ENCODE assay signal across 14 cellular contexts in genomic region chr7:137954614-137955013, GRCh38. TPM values are rescaled to one million over a fixed set of nuclear protein-coding genes. Genes with fewer than 3 reads are reported as not detected.
DNase-seq lines count a peak whose midpoint lies in the region; ATAC-seq and TF ChIP-seq lines count a peak whose summit lies in the region.
"Had no signal": no experiment of that assay in that cellular context is flagged by ENCODE, and none has a peak within 500 bp of the region (broad histone marks: within the 10 kb centered on the region; RNA-seq: fewer than 3 reads in every experiment).

No MANE protein-coding gene starts in this region.

- H3K79me2 ChIP-seq in PC-9 (ENCODE audit: low read depth), result peaks cover 79% of the 10 kb centered on the region

- H3K9me2 ChIP-seq in PC-9 (ENCODE audit: insufficient read depth), result no peaks in the 10 kb centered on the region

- intact Hi-C loops in PC-9 (cut with micrococcal nuclease; ENCODE audit: unreplicated experiment), result loop anchor here (1.0 kb wide), 3 partner anchors 9 to 48 kb away; partner anchors contain the start of gene CREB3L2
- intact Hi-C loops in CD4-positive, alpha-beta T cell (cut with DNase I, micrococcal nuclease), result no loop called here

- no peaks in the 10 kb centered on the region for H3K9me3 ChIP-seq in PC-9 (ENCODE audit: insufficient read depth, low read depth)
- H3K9me3 ChIP-seq in esophagus (ENCODE audit: control insufficient read depth in 2 of 2, insufficient read depth in 1 of 2, low read depth in 1 of 2, low read length in 1 of 2), result no peaks in the 10 kb centered on the region
- H3K9me3 ChIP-seq in CD4-positive, alpha-beta T cell (ENCODE audit: control insufficient read depth, low read length), result no peaks in the 10 kb centered on the region
- H3K9me3 ChIP-seq: BLaER1 treated with 17β-estradiol and CSF1 and Interleukin-3, amounts not matched to agents 10 nM and 100 nM; ovary had no signal

- TF ChIP-seq CTCF in C4-2B (conservative IDR thresholded peaks at IDR 0.05) (no peak), PC-9 (conservative IDR thresholded peaks at IDR 0.05) (no peak), progenitor cell of endocrine pancreas (IDR thresholded peaks at IDR 0.05; ENCODE audit: unreplicated experiment) (no peak)
- TF ChIP-seq CTCF in CD4-positive, alpha-beta T cell (IDR thresholded peaks at IDR 0.05), result no peak

- DNase-seq in PC-9 (peak in 1 of 2 experiments; percentile 51), progenitor cell of endocrine pancreas (ENCODE audit: low spot score, unreplicated experiment) (no peak), Ammon's horn (ENCODE audit: low spot score) (no peak)
- DNase-seq in activated CD4-positive, alpha-beta T cell treated with anti-CD3 and anti-CD28 coated beads for 1 hour, result no peak
- DNase-seq in CD4-positive, alpha-beta T cell, result no peak
- DNase-seq: activated CD4-positive, alpha-beta T cell treated with anti-CD3 and anti-CD28 coated beads, Interleukin-2, amount 50 U/mL, for 4 hours; activated naive CD4-positive, alpha-beta T cell; NCI-H1694 treated with DMSO at 0.1 percent for 48 hours; NCI-H774; ovary had no signal

- peak overlapping the region; percentile 21; the same call in 1 of the 2 replicates for H3K4me3 ChIP-seq in PC-9
- H3K4me3 ChIP-seq in esophagus (ENCODE audit: low read depth in 1 of 2, low read length in 2 of 2), result no peak overlapping the region
- H3K4me3 ChIP-seq: BLaER1 treated with 17β-estradiol and CSF1 and Interleukin-3, amounts not matched to agents 10 nM and 100 nM; ovary had no signal

- no peaks in the 10 kb centered on the region for H3K9me3 Mint-ChIP-seq in progenitor cell of endocrine pancreas (ENCODE audit: low read depth)
- no peaks in the 10 kb centered on the region for H3K9me3 Mint-ChIP-seq in CD4-positive, alpha-beta T cell

- no peaks in the 10 kb centered on the region for H4K20me1 ChIP-seq in PC-9 (ENCODE audit: insufficient read depth)

- CTCF ChIA-PET in PC-9 (lab: Charles Lee), result no interaction called here
- CTCF ChIA-PET in CD4-positive, alpha-beta T cell (lab: Charles Lee), result no interaction called here

- BruUV-seq in PC-9 (replicated peaks; lab: Mats Ljungman, UMichigan), result no TSS peak

- H3K4me2 ChIP-seq in PC-9, result peak overlapping the region; percentile 73

- H3K4me1 ChIP-seq in PC-9 (replicated peaks; ENCODE audit: insufficient read depth), result peaks cover 83% of the 10 kb centered on the region
- H3K4me1 ChIP-seq in esophagus (ENCODE audit: control insufficient read depth in 2 of 2, insufficient read depth in 2 of 2, low read length in 1 of 2), result peaks cover 2 to 3% of the 10 kb centered on the region in 2 donors

- POLR2A ChIA-PET in PC-9 (lab: Charles Lee; ENCODE audit: unreplicated experiment), result interaction anchor here (0.6 to 0.7 kb wide), 2 partner anchors 24 kb away, joined by 3 to 8 read pairs; no protein-coding TSS in a partner anchor
- POLR2A ChIA-PET in CD4-positive, alpha-beta T cell (lab: Charles Lee), result no interaction called here

- H3K4me1 Mint-ChIP-seq in progenitor cell of endocrine pancreas (ENCODE audit: low read depth), result peaks cover 69% of the 10 kb centered on the region
- H3K4me1 Mint-ChIP-seq in CD4-positive, alpha-beta T cell (ENCODE audit: low read depth), result peaks cover 19% of the 10 kb centered on the region

- peaks cover 53% of the 10 kb centered on the region for H3F3A ChIP-seq in PC-9 (ENCODE audit: insufficient read depth, low read depth)

- H2AFZ ChIP-seq in PC-9, result no peak overlapping the region

- no peaks in the 10 kb centered on the region for H3K27me3 Mint-ChIP-seq in progenitor cell of endocrine pancreas
- no peaks in the 10 kb centered on the region for H3K27me3 Mint-ChIP-seq in CD4-positive, alpha-beta T cell

- H3K36me3 ChIP-seq in PC-9 (ENCODE audit: low read depth) (no peaks in the 10 kb centered on the region; the same call in 1 of the 2 replicates), esophagus (ENCODE audit: control insufficient read depth in 2 of 2, insufficient read depth in 2 of 2, low read length in 1 of 2) (no peaks in the 10 kb centered on the region)
- H3K36me3 ChIP-seq: ovary had no signal

- H3K27ac Mint-ChIP-seq in progenitor cell of endocrine pancreas, result peak overlapping the region; percentile 92
- H3K27ac Mint-ChIP-seq in CD4-positive, alpha-beta T cell, result no peak overlapping the region

- WGBS in esophagus, 2 donors, result 52 to 59% methylated on average over 2 of the region's 2 CpGs

- no peak for ATAC-seq in GM21825 (IDR thresholded peaks at IDR 0.05; ENCODE audit: unreplicated experiment)
- ATAC-seq in CD4-positive, alpha-beta T cell (ENCODE audit: poor library complexity), result no peak

- H3K4me3 Mint-ChIP-seq in progenitor cell of endocrine pancreas (ENCODE audit: low read depth), result no peak overlapping the region
- H3K4me3 Mint-ChIP-seq in CD4-positive, alpha-beta T cell, result no peak overlapping the region

- peaks cover 12% of the 10 kb centered on the region for H3K36me3 Mint-ChIP-seq in progenitor cell of endocrine pancreas (ENCODE audit: insufficient read depth)
- H3K36me3 Mint-ChIP-seq in CD4-positive, alpha-beta T cell (ENCODE audit: low read depth), result no peaks in the 10 kb centered on the region

- H3K27ac ChIP-seq in C4-2B, result peak overlapping the region; percentile 60; the same call in 1 of the 2 replicates
- peak overlapping the region; percentile 90 for H3K27ac ChIP-seq in PC-9
- H3K27ac ChIP-seq in esophagus (ENCODE audit: low read depth in 2 of 2, low read length in 1 of 2), result peak overlapping the region; percentile 41 to 68
- H3K27ac ChIP-seq in CD4-positive, alpha-beta T cell (ENCODE audit: low read depth, low read length), result no peak overlapping the region
- H3K27ac ChIP-seq: BLaER1 treated with 17β-estradiol and CSF1 and Interleukin-3, amounts not matched to agents 10 nM and 100 nM; ovary had no signal

- H3K27me3 ChIP-seq in PC-9 (ENCODE audit: insufficient read depth, low read depth), result no peaks in the 10 kb centered on the region
- H3K27me3 ChIP-seq in esophagus (ENCODE audit: control insufficient read depth in 1 of 2, insufficient read depth in 2 of 2, low read length in 2 of 2), result no peaks in the 10 kb centered on the region
- H3K27me3 ChIP-seq in CD4-positive, alpha-beta T cell (ENCODE audit: control insufficient read depth, insufficient read depth, low read length), result no peaks in the 10 kb centered on the region
- H3K27me3 ChIP-seq: BLaER1 treated with 17β-estradiol and CSF1 and Interleukin-3, amounts not matched to agents 10 nM and 100 nM; ovary had no signal

RNA-seq across cellular contexts. Expression of gene CREB3L2, which starts 47.3 kb away (rescaled TPM):
- total RNA-seq in PC-9 (2021) (41.2 and 41.9 TPM in 2 replicates), progenitor cell of endocrine pancreas (65.9 and 66.9 TPM in 2 replicates)
- polyA plus RNA-seq in esophagus, result 1 to 10 TPM; 4.9 to 7.3 TPM
- total RNA-seq in CD4-positive, alpha-beta T cell, result 10 to 100 TPM; 11.7 to 12.9 TPM
